15 cellular contexts compared by ENCODE assay signal in the genomic region with DNA sequence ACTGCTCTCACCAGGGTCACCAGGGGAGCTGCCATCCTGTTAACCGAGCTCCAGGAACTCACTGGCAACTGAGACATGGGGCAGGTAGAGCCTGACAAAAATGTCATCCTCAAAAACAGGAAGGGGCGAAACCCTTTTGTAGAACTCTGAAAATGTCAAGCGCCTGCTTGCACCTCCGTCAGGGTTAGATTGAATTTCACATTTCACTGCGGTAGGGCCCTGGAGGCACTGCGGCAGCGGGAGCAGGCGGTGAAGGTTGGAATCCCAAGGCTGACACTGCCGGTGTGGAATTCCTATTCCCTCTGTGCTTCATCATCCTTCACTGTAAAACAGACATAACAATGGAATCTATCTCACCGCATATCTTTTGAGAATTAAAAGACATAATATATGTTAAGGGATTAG.
DNase-seq lines count a peak whose midpoint lies in the region; ATAC-seq lines count a peak whose summit lies in the region.
"Had no signal": no experiment of that assay in that cellular context is flagged by ENCODE, and none has a peak within 500 bp of the region (broad histone marks: within the 10 kb centered on the region; RNA-seq: fewer than 3 reads in every experiment).

No MANE protein-coding gene starts in this region.

- no peaks in the 10 kb centered on the region for H3K27me3 ChIP-seq in HUES64 (ENCODE audit: insufficient read depth, low read length)
- peaks cover 5% of the 10 kb centered on the region for H3K27me3 ChIP-seq in adipocyte (replicated peaks; ENCODE audit: control insufficient read depth, insufficient read depth, low read length)
- H3K27me3 ChIP-seq in skeletal muscle satellite cell (ENCODE audit: control insufficient read depth, insufficient read depth, low read length) = peaks cover 11% of the 10 kb centered on the region
- H3K27me3 ChIP-seq: BLaER1 treated with 17β-estradiol and CSF1 and Interleukin-3, amounts not matched to agents 10 nM and 100 nM; body of pancreas had no signal

- H3K4me3 ChIP-seq in HUES64 (ENCODE audit: low read length) = no peak overlapping the region
- no peak overlapping the region for H3K4me3 ChIP-seq in adipocyte (ENCODE audit: low read length)
- H3K4me3 ChIP-seq in skeletal muscle satellite cell (ENCODE audit: low read length) = no peak overlapping the region
- H3K4me3 ChIP-seq: BLaER1 treated with 17β-estradiol and CSF1 and Interleukin-3, amounts not matched to agents 10 nM and 100 nM; body of pancreas; psoas muscle; thoracic aorta had no signal

- H3K4me2 ChIP-seq in skeletal muscle satellite cell (ENCODE audit: low read length) = peak overlapping the region; percentile 9

- H3K9me3 ChIP-seq in HUES64 (ENCODE audit: insufficient read depth, low read depth, low read length) (no peaks in the 10 kb centered on the region), adipocyte (ENCODE audit: control insufficient read depth, low read length) (no peaks in the 10 kb centered on the region), skeletal muscle satellite cell (replicated peaks; ENCODE audit: low read length) (no peaks in the 10 kb centered on the region)
- H3K9me3 ChIP-seq: BLaER1 treated with 17β-estradiol and CSF1 and Interleukin-3, amounts not matched to agents 10 nM and 100 nM; body of pancreas; psoas muscle; thoracic aorta had no signal

- peak overlapping the region; percentile 40; the same call in 1 of the 2 replicates for H3K27ac ChIP-seq in HUES64 (ENCODE audit: low read depth, low read length)
- H3K27ac ChIP-seq: BLaER1 treated with 17β-estradiol and CSF1 and Interleukin-3, amounts not matched to agents 10 nM and 100 nM; body of pancreas; psoas muscle; thoracic aorta had no signal

- DNase-seq in adipocyte (ENCODE audit: low read depth) = peak; percentile 61
- peak; percentile 30 for DNase-seq in kidney tubule cell (ENCODE audit: low spot score)
- DNase-seq in NCI-H1694 treated with DMSO at 0.1 percent for 48 hours (lab: John Stamatoyannopoulos, UW) = no peak
- no peak for DNase-seq in anterior cingulate cortex (lab: John Stamatoyannopoulos, UW)
- DNase-seq: activated gamma-delta T cell treated with Interleukin-2 at 50 U/mL for 16 hours; DMS79; effector CD4-positive, alpha-beta T cell; PC-3 had no signal

- 43% methylated on average over 9 of the region's 10 CpGs for WGBS in HUES64

- H3K9ac ChIP-seq in HUES64 (ENCODE audit: low read depth, low read length) = no peak overlapping the region
- no peak overlapping the region for H3K9ac ChIP-seq in adipocyte (ENCODE audit: low read length)
- no peak overlapping the region for H3K9ac ChIP-seq in skeletal muscle satellite cell (ENCODE audit: low read depth, low read length)
- H3K9ac ChIP-seq: BLaER1 treated with 17β-estradiol and CSF1 and Interleukin-3, amounts not matched to agents 10 nM and 100 nM had no signal

- ATAC-seq in HG03565 (IDR thresholded peaks at IDR 0.05; ENCODE audit: unreplicated experiment) = no peak
- ATAC-seq: body of pancreas, PC-3, psoas muscle had no signal

- H3K4me1 ChIP-seq in HUES64 (ENCODE audit: insufficient read depth, low read length) (peaks cover 13% of the 10 kb centered on the region; the same call in 1 of the 2 replicates), adipocyte (ENCODE audit: control insufficient read depth, insufficient read depth, low read length) (peaks cover 8% of the 10 kb centered on the region), skeletal muscle satellite cell (ENCODE audit: control insufficient read depth, insufficient read depth, low read length) (peaks cover 11% of the 10 kb centered on the region)
- H3K4me1 ChIP-seq: body of pancreas, psoas muscle had no signal

- H3K36me3 ChIP-seq in HUES64 (ENCODE audit: insufficient read depth, low read length) (no peaks in the 10 kb centered on the region), adipocyte (ENCODE audit: control insufficient read depth, insufficient read depth, low read length, severe bottlenecking) (no peaks in the 10 kb centered on the region), skeletal muscle satellite cell (ENCODE audit: insufficient read depth, low read length) (no peaks in the 10 kb centered on the region)
- H3K36me3 ChIP-seq: BLaER1 treated with 17β-estradiol and CSF1 and Interleukin-3, amounts not matched to agents 10 nM and 100 nM; thoracic aorta had no signal

Comparison
In these comparisons a context has a peak if more than half of its experiments do, and no peak if none do; other contexts are left out.
1. DNase-seq: peak in adipocyte (single experiment) and kidney tubule cell (single experiment); none in NCI-H1694 treated with DMSO at 0.1 percent for 48 hours (single experiment) and anterior cingulate cortex (0 of 58).